9 cellular contexts compared by ENCODE assay signal in genomic region chr10:116385994-116386809, GRCh38. TPM values are rescaled to one million over a fixed set of nuclear protein-coding genes. Genes with fewer than 3 reads are reported as not detected.
DNase-seq lines count a peak whose midpoint lies in the region; ATAC-seq and TF ChIP-seq lines count a peak whose summit lies in the region.
"Had no signal": no experiment of that assay in that cellular context is flagged by ENCODE, and none has a peak within 500 bp of the region (broad histone marks: within the 10 kb centered on the region; RNA-seq: fewer than 3 reads in every experiment).

No MANE protein-coding gene starts in this region.

- CTCF ChIA-PET in HCT116 (lab: Charles Lee), result interaction anchor here (0.9 to 1.2 kb wide), 3 partner anchors 11 to 954 kb away, joined by 4 to 5 read pairs (median 4); no protein-coding TSS in a partner anchor

- DNase-seq in DND-41, result no peak
- DNase-seq in HCT116 (ENCODE audit: low read depth, low spot score), result peak; percentile 22
- peak; percentile 4 for DNase-seq in fibroblast of gingiva (ENCODE audit: low read depth)
- DNase-seq in gastrocnemius medialis, result no peak
- no peak for DNase-seq in GM20000 (ENCODE audit: low spot score)
- DNase-seq in stimulated activated CD4-positive, alpha-beta T cell treated with anti-CD3 and anti-CD28 coated beads, Interleukin-15, amount 100 ng/mL, for 24 hours, result no peak
- DNase-seq in NCI-H2081 treated with DMSO at 0.1 percent for 48 hours (lab: John Stamatoyannopoulos, UW), result no peak

- peak; percentile 70 for TF ChIP-seq CTCF in DND-41 (IDR thresholded peaks at IDR 0.05; ENCODE audit: borderline replicate concordance, extremely low read depth, low read length, poor library complexity, severe bottlenecking)
- peak; percentile 44 to 65 (median 46); a peak in 5 of 6 replicates for TF ChIP-seq CTCF in HCT116 (IDR thresholded peaks at IDR 0.05 in 2 of 3, conservative IDR thresholded peaks at IDR 0.05 in 1 of 3; ENCODE audit: borderline replicate concordance in 1 of 3, insufficient read depth in 1 of 3, low read depth in 2 of 3, low read length in 2 of 3)
- peak; percentile 57; the same call in 1 of the 2 replicates for TF ChIP-seq CTCF in OCI-LY1 (IDR thresholded peaks at IDR 0.05; ENCODE audit: low read length)
- peak in 4 of 5 experiments; percentile 22 to 52 (median 35) for TF ChIP-seq CTCF in gastrocnemius medialis (IDR thresholded peaks at IDR 0.05 in 4 of 5, conservative IDR thresholded peaks at IDR 0.05 in 1 of 5)
- no peak for TF ChIP-seq CTCF in GM20000 (IDR thresholded peaks at IDR 0.05; ENCODE audit: extremely low read depth, missing control alignments)

- intact Hi-C loops in HCT116 (cut with micrococcal nuclease) (loop anchor here (1.0 to 2.0 kb wide), 5 partner anchors 360 to 1031 kb away; no protein-coding TSS in a partner anchor), gastrocnemius medialis (cut with DNase I; ENCODE audit: low total_unique reads) (loop anchor here (5.0 kb wide), 1 partner anchor 1244 kb away; no protein-coding TSS in a partner anchor)

- H3F3A ChIP-seq in OCI-LY1 (ENCODE audit: insufficient read depth, low read length), result no peaks in the 10 kb centered on the region

- no peak overlapping the region for H3K4me3 ChIP-seq in DND-41 (ENCODE audit: low read depth in 1 of 2, low read length in 2 of 2)
- H3K4me3 ChIP-seq in HCT116 (replicated peaks in 1 of 2; ENCODE audit: low read depth in 1 of 2, low read length in 2 of 2), result no peak overlapping the region
- no peak overlapping the region for H3K4me3 ChIP-seq in OCI-LY1 (ENCODE audit: low read depth, low read length, poor library complexity, severe bottlenecking)
- no peak overlapping the region for H3K4me3 ChIP-seq in gastrocnemius medialis

- ATAC-seq in DND-41 (ENCODE audit: insufficient read depth, low read depth) (no peak), HCT116 (peak; percentile 77), gastrocnemius medialis (no peak)
- ATAC-seq: naive thymus-derived CD4-positive, alpha-beta T cell had no signal

- H3K4me1 ChIP-seq in DND-41 (ENCODE audit: insufficient read depth, low read length) (no peaks in the 10 kb centered on the region), HCT116 (ENCODE audit: control insufficient read depth in 1 of 2, insufficient read depth in 2 of 2, low read length in 2 of 2) (no peaks in the 10 kb centered on the region), OCI-LY1 (ENCODE audit: insufficient read depth, low read length, severe bottlenecking) (no peaks in the 10 kb centered on the region), gastrocnemius medialis (no peaks in the 10 kb centered on the region)

- H3K4me2 ChIP-seq in DND-41 (ENCODE audit: insufficient read depth, low read length) (no peak overlapping the region), HCT116 (ENCODE audit: low read length) (no peak overlapping the region), OCI-LY1 (ENCODE audit: low read length) (no peak overlapping the region)

- H2AFZ ChIP-seq in DND-41 (ENCODE audit: low read depth, low read length) (no peak overlapping the region), HCT116 (ENCODE audit: low read depth, low read length, poor library complexity, severe bottlenecking) (no peak overlapping the region), OCI-LY1 (ENCODE audit: low read length) (no peak overlapping the region)

- no peak overlapping the region for H3K9ac ChIP-seq in DND-41 (ENCODE audit: low read depth, low read length)
- H3K9ac ChIP-seq in HCT116 (ENCODE audit: low read length), result no peak overlapping the region
- H3K9ac ChIP-seq in OCI-LY1 (ENCODE audit: low read length), result no peak overlapping the region

- no peaks in the 10 kb centered on the region for H4K20me1 ChIP-seq in DND-41 (ENCODE audit: insufficient read depth, low read length)
- H4K20me1 ChIP-seq in HCT116 (ENCODE audit: insufficient read depth), result no peaks in the 10 kb centered on the region
- H4K20me1 ChIP-seq in OCI-LY1 (ENCODE audit: insufficient read depth, low read length), result no peaks in the 10 kb centered on the region

- H3K27me3 ChIP-seq in DND-41 (ENCODE audit: insufficient read depth, low read length, poor library complexity), result no peaks in the 10 kb centered on the region
- peaks cover 73% of the 10 kb centered on the region for H3K27me3 ChIP-seq in HCT116 (ENCODE audit: insufficient read depth, low read length)
- no peaks in the 10 kb centered on the region for H3K27me3 ChIP-seq in OCI-LY1 (ENCODE audit: insufficient read depth, low read length)
- no peaks in the 10 kb centered on the region for H3K27me3 ChIP-seq in gastrocnemius medialis

- H3K9me3 ChIP-seq in DND-41 (ENCODE audit: insufficient read depth, low read length, severe bottlenecking) (no peaks in the 10 kb centered on the region), HCT116 (ENCODE audit: control insufficient read depth in 1 of 2, insufficient read depth in 1 of 2, low read depth in 1 of 2, low read length in 2 of 2) (no peaks in the 10 kb centered on the region), OCI-LY1 (ENCODE audit: low read length) (no peaks in the 10 kb centered on the region), gastrocnemius medialis (no peaks in the 10 kb centered on the region)

- in situ Hi-C loops in gastrocnemius medialis (cut with MboI; ENCODE audit: low sequenced_read_pairs in 4 of 4), result loop anchor here in 1 of 4 donors (25.0 kb wide), 1 partner anchor 1224 kb away; no protein-coding TSS in a partner anchor

- no peaks in the 10 kb centered on the region for H3K36me3 ChIP-seq in DND-41 (ENCODE audit: insufficient read depth, low read length)
- H3K36me3 ChIP-seq in HCT116 (ENCODE audit: control insufficient read depth in 1 of 2, insufficient read depth in 2 of 2, low read length in 2 of 2), result no peaks in the 10 kb centered on the region
- no peaks in the 10 kb centered on the region for H3K36me3 ChIP-seq in OCI-LY1 (ENCODE audit: insufficient read depth, low read length)
- H3K36me3 ChIP-seq in gastrocnemius medialis, result no peaks in the 10 kb centered on the region

- H3K27ac ChIP-seq in DND-41 (ENCODE audit: low read length) (no peak overlapping the region), HCT116 (ENCODE audit: low read depth, low read length) (no peak overlapping the region), OCI-LY1 (ENCODE audit: low read depth, low read length, poor library complexity, severe bottlenecking) (no peak overlapping the region), gastrocnemius medialis (no peak overlapping the region)

- POLR2A ChIA-PET in HCT116 (lab: Charles Lee), result no interaction called here

- no TSS peak for BruUV-seq in HCT116 (replicated peaks; lab: Mats Ljungman, UMichigan)

- RAD21 ChIA-PET in HCT116 (lab: Charles Lee; ENCODE audit: low non-redundant PET in 1 of 2, low total read pairs in 2 of 2, uncharacterized antibody in 2 of 2, unreplicated experiment in 2 of 2), result interaction anchor here in 1 of 2 experiments (0.8 kb wide), 1 partner anchor 954 kb away, joined by 3 read pairs; no protein-coding TSS in a partner anchor

- no peak for TF ChIP-seq POLR2A in HCT116 (IDR thresholded peaks at IDR 0.05; ENCODE audit: borderline replicate concordance, extremely low read depth, insufficient read depth, insufficient read length)
- TF ChIP-seq POLR2A in gastrocnemius medialis (IDR thresholded peaks at IDR 0.05), result no peak

- H3K79me2 ChIP-seq in DND-41 (ENCODE audit: insufficient read depth, low read length) (no peaks in the 10 kb centered on the region), HCT116 (ENCODE audit: insufficient read depth, low read length) (no peaks in the 10 kb centered on the region), OCI-LY1 (ENCODE audit: insufficient read depth, low read length) (no peaks in the 10 kb centered on the region)

- no peaks in the 10 kb centered on the region for H3K9me2 ChIP-seq in HCT116 (ENCODE audit: insufficient read depth)
- H3K9me2 ChIP-seq in OCI-LY1 (ENCODE audit: low read depth, low read length), result no peaks in the 10 kb centered on the region

- peak; percentile 74 for TF ChIP-seq RAD21 in HCT116 (IDR thresholded peaks at IDR 0.05; ENCODE audit: low read depth)

TF ChIP-seq in HCT116, 20 proteins besides CTCF, POLR2A, EP300 and RAD21 (continues in another document):
- TF ChIP-seq CBX3 (IDR thresholded peaks at IDR 0.05; ENCODE audit: low read depth) (no peak), ZNF274 (IDR thresholded peaks at IDR 0.05; ENCODE audit: low read depth, low read length) (no peak), ATF3 (IDR thresholded peaks at IDR 0.05) (no peak), SRF (IDR thresholded peaks at IDR 0.05; ENCODE audit: low read depth) (no peak), ZFX (IDR thresholded peaks at IDR 0.05) (no peak), TCF7L2 (IDR thresholded peaks at IDR 0.05; ENCODE audit: borderline replicate concordance, extremely low read depth, insufficient read depth, insufficient read length) (no peak), SP1 (IDR thresholded peaks at IDR 0.05; ENCODE audit: low read depth) (no peak), REST (IDR thresholded peaks at IDR 0.05; ENCODE audit: low read depth) (no peak)

RNA-seq across cellular contexts. Expression of gene PNLIPRP3, which starts 41.4 kb away (rescaled TPM):
- not detected for total RNA-seq in HCT116 (2021; ENCODE audit: unreplicated experiment)
- polyA plus RNA-seq in HCT116 (2012), result not detected in 2 replicates
- total RNA-seq in gastrocnemius medialis, result not detected
- total RNA-seq: naive thymus-derived CD4-positive, alpha-beta T cell had no signal
- polyA plus RNA-seq: naive thymus-derived CD4-positive, alpha-beta T cell had no signal

Comparison
In these comparisons a context has a peak if more than half of its experiments do, and no peak if none do; other contexts are left out.
1. DNase-seq: peak in HCT116 (single experiment) and fibroblast of gingiva (single experiment); none in DND-41 (single experiment), gastrocnemius medialis (0 of 2), GM20000 (single experiment), stimulated activated CD4-positive, alpha-beta T cell treated with anti-CD3 and anti-CD28 coated beads, Interleukin-15, amount 100 ng/mL, for 24 hours (single experiment) and NCI-H2081 treated with DMSO at 0.1 percent for 48 hours (single experiment).